18 cellular contexts compared by ENCODE assay signal in genomic region chr17:42139093-42139492, GRCh38. TPM values are rescaled to one million over a fixed set of nuclear protein-coding genes. Genes with fewer than 3 reads are reported as not detected.
DNase-seq lines count a peak whose midpoint lies in the region; ATAC-seq and TF ChIP-seq lines count a peak whose summit lies in the region.
"Had no signal": no experiment of that assay in that cellular context is flagged by ENCODE, and none has a peak within 500 bp of the region (broad histone marks: within the 10 kb centered on the region; RNA-seq: fewer than 3 reads in every experiment).

No MANE protein-coding gene starts in this region.

- H2BK15ac ChIP-seq in IMR-90 (ENCODE audit: low read depth, low read length) = no peak overlapping the region

- H3K36me3 Mint-ChIP-seq in CD14-positive monocyte = peaks cover 22 to 67% of the 10 kb centered on the region in 2 donors

- no peaks in the 10 kb centered on the region for H3K9me3 ChIP-seq in IMR-90 (ENCODE audit: control insufficient read depth, insufficient read depth, low read length)
- no peaks in the 10 kb centered on the region for H3K9me3 ChIP-seq in fibroblast of lung (ENCODE audit: control insufficient read depth, insufficient read depth, low read depth, low read length)
- H3K9me3 ChIP-seq: BLaER1, SK-N-SH had no signal

- H3K4me1 ChIP-seq in IMR-90 (ENCODE audit: control insufficient read depth, insufficient read depth, low read length) = peaks cover 35% of the 10 kb centered on the region
- peaks cover 23% of the 10 kb centered on the region for H3K4me1 ChIP-seq in fibroblast of lung (ENCODE audit: control insufficient read depth, extremely low read depth, insufficient read depth, low read length)
- peaks cover 10% of the 10 kb centered on the region for H3K4me1 ChIP-seq in rectal smooth muscle tissue (ENCODE audit: control insufficient read depth, insufficient read depth, low read length)

- peaks cover 28 to 89% of the 10 kb centered on the region in 2 experiments for H3K79me1 ChIP-seq in IMR-90 (ENCODE audit: low read depth in 1 of 2, low read length in 2 of 2)

- no peak overlapping the region for H3K4me3 Mint-ChIP-seq in CD14-positive monocyte

- H2BK5ac ChIP-seq in IMR-90 (ENCODE audit: low read depth, low read length, poor library complexity, severe bottlenecking) = no peak overlapping the region

- H4K5ac ChIP-seq in IMR-90 (ENCODE audit: low read depth, low read length) = no peak overlapping the region

- peaks cover 10% of the 10 kb centered on the region for H3K36me3 ChIP-seq in IMR-90 (ENCODE audit: control insufficient read depth, insufficient read depth, low read length)
- H3K36me3 ChIP-seq in fibroblast of lung (ENCODE audit: control insufficient read depth, insufficient read depth, low read length) = peaks cover 8% of the 10 kb centered on the region
- peaks cover 15% of the 10 kb centered on the region for H3K36me3 ChIP-seq in rectal smooth muscle tissue (ENCODE audit: control insufficient read depth, insufficient read depth, low read length)

- no peak overlapping the region for H3K56ac ChIP-seq in IMR-90 (ENCODE audit: extremely low read depth, insufficient read depth, low read length)

- no peak for TF ChIP-seq CTCF in CD14-positive monocyte (IDR thresholded peaks at IDR 0.05)
- TF ChIP-seq CTCF in IMR-90 (conservative IDR thresholded peaks at IDR 0.05; ENCODE audit: low read depth, low read length) = no peak
- no peak for TF ChIP-seq CTCF in fibroblast of lung (conservative IDR thresholded peaks at IDR 0.05 in 1 of 2, IDR thresholded peaks at IDR 0.05 in 1 of 2; ENCODE audit: low read depth in 1 of 2, low read length in 2 of 2)

- H3K4me1 Mint-ChIP-seq in CD14-positive monocyte = peaks cover 57% of the 10 kb centered on the region

- no peak for TF ChIP-seq POLR2A in IMR-90 (IDR thresholded peaks at IDR 0.05; ENCODE audit: low read depth, low read length)

- in situ Hi-C loops in IMR-90 (cut with MboI; ENCODE audit: low sequenced_read_pairs) = no loop called here

- WGBS in IMR-90 (ENCODE audit: extremely low coverage in 2 of 2, insufficient read length in 1 of 2), 2 experiments = 76% methylated on average over 5 of the region's 6 CpGs; no CpG with 5 or more reads in 1 of the 2 experiments

- peaks cover 79% of the 10 kb centered on the region for H4K20me1 ChIP-seq in IMR-90 (ENCODE audit: insufficient read depth, low read length)
- H4K20me1 ChIP-seq in fibroblast of lung (ENCODE audit: control insufficient read depth, extremely low read depth, insufficient read depth, low read length) = no peaks in the 10 kb centered on the region

- dilution Hi-C loops in IMR-90 (cut with HindIII; ENCODE audit: low sequenced_read_pairs, unreplicated experiment) = no loop called here

- H4K8ac ChIP-seq in IMR-90 (ENCODE audit: low read depth in 2 of 2, low read length in 2 of 2) = no peak overlapping the region

- no peaks in the 10 kb centered on the region for H3K9me3 Mint-ChIP-seq in CD14-positive monocyte

- no peak overlapping the region for H3K18ac ChIP-seq in IMR-90 (ENCODE audit: low read depth, low read length)

- DNase-seq in CD14-positive monocyte (ENCODE audit: low spot score) = no peak
- DNase-seq in IMR-90 = no peak
- DNase-seq in fibroblast of lung (ENCODE audit: low read depth in 2 of 2) = no peak
- DNase-seq in effector CD8-positive, alpha-beta T cell (lab: John Stamatoyannopoulos, UW) = no peak
- no peak for DNase-seq in HUDEP-2 (lab: John Stamatoyannopoulos, UW; ENCODE audit: unreplicated experiment in 76 of 76)
- no peak for DNase-seq in GM19238 (ENCODE audit: insufficient read length, low spot score)
- DNase-seq: NCI-H1092, NCI-H2107, NCI-H345, NCI-H526 treated with DMSO at 0.1 percent for 48 hours, PC-3, SK-N-SH had no signal

- H4K91ac ChIP-seq in IMR-90 (ENCODE audit: insufficient read depth, low read depth, low read length) = no peak overlapping the region

- peaks cover 79% of the 10 kb centered on the region for H3K79me2 ChIP-seq in fibroblast of lung (ENCODE audit: control insufficient read depth, insufficient read depth, low read length)

- no peak overlapping the region for H2AK9ac ChIP-seq in IMR-90 (replicated peaks; ENCODE audit: low read depth, low read length, poor library complexity)

- POLR2A ChIA-PET in IMR-90 (lab: Charles Lee; ENCODE audit: unreplicated experiment) = no interaction called here

- peaks cover 52% of the 10 kb centered on the region for H3K9me1 ChIP-seq in IMR-90 (ENCODE audit: insufficient read depth, low read length)

- peak overlapping the region; percentile 40; the same call in 1 of the 2 replicates for H2BK120ac ChIP-seq in IMR-90 (ENCODE audit: low read depth, low read length)

- peak overlapping the region in 4 of 7 donors; percentile 2 to 40 (median 26) for H3K27ac Mint-ChIP-seq in CD14-positive monocyte

- H2BK20ac ChIP-seq in IMR-90 (ENCODE audit: low read depth, low read length) = no peak overlapping the region

- H3K27me3 ChIP-seq in IMR-90 (ENCODE audit: control insufficient read depth, insufficient read depth, low read length) = no peaks in the 10 kb centered on the region
- H3K27me3 ChIP-seq in fibroblast of lung (ENCODE audit: control insufficient read depth, insufficient read depth, low read length) = no peaks in the 10 kb centered on the region
- no peaks in the 10 kb centered on the region for H3K27me3 ChIP-seq in rectal smooth muscle tissue (ENCODE audit: control insufficient read depth, insufficient read depth, low read length)
- H3K27me3 ChIP-seq: BLaER1 had no signal

- intact Hi-C loops in CD14-positive monocyte (cut with micrococcal nuclease) (no loop called here), IMR-90 (cut with micrococcal nuclease) (loop anchor here (10.0 kb wide), 1 partner anchor 386 kb away; no protein-coding TSS in a partner anchor)

- no peak for ATAC-seq in IMR-90 (ENCODE audit: low read depth)
- ATAC-seq in GM21381 (IDR thresholded peaks at IDR 0.05; ENCODE audit: unreplicated experiment) = no peak
- ATAC-seq: PC-3 had no signal

- no peak overlapping the region for H3K4me3 ChIP-seq in IMR-90 (ENCODE audit: insufficient read depth, low read depth, low read length)
- H3K4me3 ChIP-seq in fibroblast of lung (replicated peaks in 1 of 4; ENCODE audit: control extremely low read depth in 1 of 4, insufficient read depth in 1 of 4, low read depth in 3 of 4, low read length in 4 of 4) = no peak overlapping the region
- no peak overlapping the region for H3K4me3 ChIP-seq in rectal smooth muscle tissue (ENCODE audit: low read length)
- H3K4me3 ChIP-seq: BLaER1 had no signal

- H3K14ac ChIP-seq in IMR-90 (replicated peaks; ENCODE audit: low read depth, low read length) = peak overlapping the region; percentile 22

- TF ChIP-seq RAD21 in IMR-90 (IDR thresholded peaks at IDR 0.05; ENCODE audit: low read length) = no peak

- peak overlapping the region; percentile 38; the same call in 1 of the 2 replicates for H3K23ac ChIP-seq in IMR-90 (ENCODE audit: low read depth, low read length)

- H3K9ac ChIP-seq in IMR-90 (ENCODE audit: low read depth, low read length) (no peak overlapping the region), fibroblast of lung (ENCODE audit: insufficient read depth, low read length) (no peak overlapping the region), rectal smooth muscle tissue (ENCODE audit: low read length) (no peak overlapping the region)
- H3K9ac ChIP-seq: BLaER1, KMS-11, SK-N-SH had no signal

- H3K27me3 Mint-ChIP-seq in CD14-positive monocyte (ENCODE audit: low read depth in 3 of 3) = no peaks in the 10 kb centered on the region

- no peak overlapping the region for H3K27ac ChIP-seq in IMR-90 (ENCODE audit: insufficient read depth, low read length)
- peak overlapping the region; percentile 10 for H3K27ac ChIP-seq in fibroblast of lung (ENCODE audit: insufficient read depth, low read length)
- peak overlapping the region; percentile 30 for H3K27ac ChIP-seq in rectal smooth muscle tissue (ENCODE audit: low read depth, low read length)
- H3K27ac ChIP-seq: BLaER1, HL-60, KMS-11 had no signal

- no TSS peak for BruUV-seq in IMR-90 (replicated peaks; lab: Mats Ljungman, UMichigan)

- H2AK5ac ChIP-seq in IMR-90 (ENCODE audit: low read depth, low read length) = no peak overlapping the region

- H2AFZ ChIP-seq in IMR-90 (replicated peaks; ENCODE audit: low read length, poor library complexity) (peak overlapping the region; percentile 23), fibroblast of lung (ENCODE audit: low read length) (no peak overlapping the region)

- no peak overlapping the region for H3K4me2 ChIP-seq in IMR-90 (ENCODE audit: low read depth, low read length)
- H3K4me2 ChIP-seq in fibroblast of lung (ENCODE audit: extremely low read depth, insufficient read depth, low read length) = no peak overlapping the region
- H3K4me2 ChIP-seq: BLaER1, KMS-11, SK-N-SH had no signal

- CTCF ChIA-PET in IMR-90 (lab: Yijun Ruan, JAX) = no interaction called here

- H3K4ac ChIP-seq in IMR-90 (ENCODE audit: low read depth, low read length) = peak overlapping the region; percentile 45; the same call in 1 of the 2 replicates

RNA-seq across cellular contexts. Expression of gene RAB5C, which starts 15.7 kb away (rescaled TPM):
- polyA plus RNA-seq in CD14-positive monocyte (100 to 1,000 TPM; 165 to 171 TPM), IMR-90 (2012; rRNA removed) (277 and 312 TPM in 2 replicates), fibroblast of lung (162 and 197 TPM in 2 replicates)
- total RNA-seq in IMR-90 (2012; rRNA removed) (112 and 126 TPM in 2 replicates), fibroblast of lung (44.7 and 65.2 TPM in 2 replicates)
- 208 and 308 TPM in 2 replicates for polyA plus RNA-seq in IMR-90 (2012; cell fraction: cytosol; rRNA removed)
- polyA plus RNA-seq in IMR-90 (2012; cell fraction: nucleus; rRNA removed; ENCODE audit: low replicate concordance) = 135 and 149 TPM in 2 replicates
- 162 and 198 TPM in 2 replicates for polyA plus RNA-seq in fibroblast of lung (2012)
- polyA minus RNA-seq in fibroblast of lung (ENCODE audit: low replicate concordance) = 197 and 241 TPM in 2 replicates
- total RNA-seq: PC-3 had no signal

RNA-seq across cellular contexts. Expression of gene HSPB9, which starts 16.5 kb away (rescaled TPM):
- polyA plus RNA-seq in CD14-positive monocyte = not detected
- not detected in 2 replicates for total RNA-seq in IMR-90 (2012; rRNA removed)
- not detected in 2 replicates for polyA plus RNA-seq in IMR-90 (2012; rRNA removed)
- not detected in 2 replicates for polyA plus RNA-seq in IMR-90 (2012; cell fraction: cytosol; rRNA removed)
- 0.06 and 0.09 TPM in 2 replicates for polyA plus RNA-seq in IMR-90 (2012; cell fraction: nucleus; rRNA removed; ENCODE audit: low replicate concordance)
- total RNA-seq in fibroblast of lung = not detected in 2 replicates
- not detected in 2 replicates for polyA plus RNA-seq in fibroblast of lung
- 0.09 TPM in 1 of 2 replicates, not detected in the other for polyA plus RNA-seq in fibroblast of lung (2012)
- not detected in 2 replicates for polyA minus RNA-seq in fibroblast of lung (ENCODE audit: low replicate concordance)
- total RNA-seq: MCF 10A, PC-3 had no signal

RNA-seq across cellular contexts. Expression of gene KAT2A, which starts 17.9 kb away (rescaled TPM):
- 1 to 10 TPM; 1.9 to 2.0 TPM for polyA plus RNA-seq in CD14-positive monocyte
- total RNA-seq in IMR-90 (2012; rRNA removed) = 5.3 and 6.3 TPM in 2 replicates
- 28.2 and 31.4 TPM in 2 replicates for polyA plus RNA-seq in IMR-90 (2012; rRNA removed)
- 12.9 and 17.4 TPM in 2 replicates for polyA plus RNA-seq in IMR-90 (2012; cell fraction: cytosol; rRNA removed)
- polyA plus RNA-seq in IMR-90 (2012; cell fraction: nucleus; rRNA removed; ENCODE audit: low replicate concordance) = 273 and 329 TPM in 2 replicates
- total RNA-seq in fibroblast of lung = 7.4 and 7.8 TPM in 2 replicates
- 9.1 and 11.8 TPM in 2 replicates for polyA plus RNA-seq in fibroblast of lung
- polyA plus RNA-seq in fibroblast of lung (2012) = 9.4 and 14.1 TPM in 2 replicates
- polyA minus RNA-seq in fibroblast of lung (ENCODE audit: low replicate concordance) = 12.6 and 34.0 TPM in 2 replicates
- total RNA-seq: PC-3 had no signal

RNA-seq across cellular contexts. Expression of gene DHX58, which starts 26.6 kb away (rescaled TPM):
- polyA plus RNA-seq in CD14-positive monocyte (10 to 100 TPM; 13.2 to 16.0 TPM), IMR-90 (2012; rRNA removed) (1.9 and 2.8 TPM in 2 replicates), fibroblast of lung (7.1 and 8.0 TPM in 2 replicates)
- total RNA-seq in IMR-90 (2012; rRNA removed) (1.1 and 1.4 TPM in 2 replicates), fibroblast of lung (12.3 and 18.3 TPM in 2 replicates)
- 1.9 and 2.5 TPM in 2 replicates for polyA plus RNA-seq in IMR-90 (2012; cell fraction: cytosol; rRNA removed)
- polyA plus RNA-seq in IMR-90 (2012; cell fraction: nucleus; rRNA removed; ENCODE audit: low replicate concordance) = 14.8 and 19.4 TPM in 2 replicates
- polyA plus RNA-seq in fibroblast of lung (2012) = 8.6 and 8.9 TPM in 2 replicates
- 14.4 and 24.3 TPM in 2 replicates for polyA minus RNA-seq in fibroblast of lung (ENCODE audit: low replicate concordance)
- total RNA-seq: PC-3 had no signal

RNA-seq across cellular contexts. Expression of gene ZNF385C, which starts 40.8 kb away (rescaled TPM):
- polyA plus RNA-seq in CD14-positive monocyte = under 1 TPM in 1 of 2 donors, not detected in 1; 0.09 TPM
- not detected in 2 replicates for total RNA-seq in IMR-90 (2012; rRNA removed)
- not detected in 2 replicates for polyA plus RNA-seq in IMR-90 (2012; rRNA removed)
- not detected in 2 replicates for polyA plus RNA-seq in IMR-90 (2012; cell fraction: cytosol; rRNA removed)
- not detected in 2 replicates for polyA plus RNA-seq in IMR-90 (2012; cell fraction: nucleus; rRNA removed; ENCODE audit: low replicate concordance)
- under 0.01 TPM in 1 of 2 replicates, not detected in the other for total RNA-seq in fibroblast of lung
- 0.03 TPM in 1 of 2 replicates, not detected in the other for polyA plus RNA-seq in fibroblast of lung
- polyA plus RNA-seq in fibroblast of lung (2012) = not detected in 2 replicates
- 0.74 TPM in 1 of 2 replicates, not detected in the other for polyA minus RNA-seq in fibroblast of lung (ENCODE audit: low replicate concordance)
